In the genomic region with DNA sequence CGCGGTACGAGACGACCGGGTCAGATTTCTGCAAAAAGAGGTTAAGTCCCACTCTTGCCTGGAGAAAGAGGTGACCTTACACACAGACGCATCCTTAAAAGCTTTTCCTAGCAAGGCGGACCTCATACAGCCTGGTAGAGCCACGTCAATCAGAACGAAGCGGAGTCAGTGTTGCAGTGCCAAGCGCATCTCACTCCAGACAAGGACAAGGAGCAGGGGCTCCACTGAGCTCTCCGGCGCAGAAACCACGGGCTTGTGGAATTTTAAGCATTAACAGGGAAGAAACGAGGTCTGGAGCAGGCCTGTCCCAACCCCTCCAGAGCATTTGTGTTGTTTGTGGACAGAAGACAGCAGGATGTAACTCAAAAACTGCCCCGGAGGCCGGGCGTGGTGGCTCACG, we compare ENCODE assay signal across 2 cellular contexts.
TF ChIP-seq lines count a peak whose summit lies in the region.

No MANE protein-coding gene starts in this region.

TF ChIP-seq in HEK293, 187 proteins besides CTCF, POLR2A, EP300 and RAD21:
- TF ChIP-seq ZNF37A (tag by site-specific recombination; IDR thresholded peaks at IDR 0.05) (no peak), ZNF514 (tag by site-specific recombination; IDR thresholded peaks at IDR 0.05) (no peak), ZNF354C (tag by site-specific recombination; IDR thresholded peaks at IDR 0.05; ENCODE audit: borderline replicate concordance, low read depth) (no peak), ZNF777 (tag by site-specific recombination; IDR thresholded peaks at IDR 0.05; ENCODE audit: borderline replicate concordance) (no peak), ZNF600 (tag by site-specific recombination; IDR thresholded peaks at IDR 0.05) (peak; percentile 36; the same call in 1 of the 2 replicates), KLF9 (tag by site-specific recombination; IDR thresholded peaks at IDR 0.05; ENCODE audit: low read depth) (no peak), ZNF76 (tag by site-specific recombination; IDR thresholded peaks at IDR 0.05; ENCODE audit: borderline replicate concordance, low read depth) (no peak)
- TF ChIP-seq, protein P1, sequence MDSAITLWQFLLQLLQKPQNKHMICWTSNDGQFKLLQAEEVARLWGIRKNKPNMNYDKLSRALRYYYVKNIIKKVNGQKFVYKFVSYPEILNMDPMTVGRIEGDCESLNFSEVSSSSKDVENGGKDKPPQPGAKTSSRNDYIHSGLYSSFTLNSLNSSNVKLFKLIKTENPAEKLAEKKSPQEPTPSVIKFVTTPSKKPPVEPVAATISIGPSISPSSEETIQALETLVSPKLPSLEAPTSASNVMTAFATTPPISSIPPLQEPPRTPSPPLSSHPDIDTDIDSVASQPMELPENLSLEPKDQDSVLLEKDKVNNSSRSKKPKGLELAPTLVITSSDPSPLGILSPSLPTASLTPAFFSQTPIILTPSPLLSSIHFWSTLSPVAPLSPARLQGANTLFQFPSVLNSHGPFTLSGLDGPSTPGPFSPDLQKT (IDR thresholded peaks at IDR 0.05; ENCODE audit: borderline replicate concordance, low read depth, low read length), result no peak

TF ChIP-seq in H1, 55 proteins besides CTCF, POLR2A, EP300 and RAD21:
- TF ChIP-seq TCF12 (IDR thresholded peaks at IDR 0.05; ENCODE audit: low read depth, low read length), result no peak
- TF ChIP-seq YY1 (IDR thresholded peaks at IDR 0.05; ENCODE audit: low read depth, low read length), result no peak
- TF ChIP-seq, protein P2, sequence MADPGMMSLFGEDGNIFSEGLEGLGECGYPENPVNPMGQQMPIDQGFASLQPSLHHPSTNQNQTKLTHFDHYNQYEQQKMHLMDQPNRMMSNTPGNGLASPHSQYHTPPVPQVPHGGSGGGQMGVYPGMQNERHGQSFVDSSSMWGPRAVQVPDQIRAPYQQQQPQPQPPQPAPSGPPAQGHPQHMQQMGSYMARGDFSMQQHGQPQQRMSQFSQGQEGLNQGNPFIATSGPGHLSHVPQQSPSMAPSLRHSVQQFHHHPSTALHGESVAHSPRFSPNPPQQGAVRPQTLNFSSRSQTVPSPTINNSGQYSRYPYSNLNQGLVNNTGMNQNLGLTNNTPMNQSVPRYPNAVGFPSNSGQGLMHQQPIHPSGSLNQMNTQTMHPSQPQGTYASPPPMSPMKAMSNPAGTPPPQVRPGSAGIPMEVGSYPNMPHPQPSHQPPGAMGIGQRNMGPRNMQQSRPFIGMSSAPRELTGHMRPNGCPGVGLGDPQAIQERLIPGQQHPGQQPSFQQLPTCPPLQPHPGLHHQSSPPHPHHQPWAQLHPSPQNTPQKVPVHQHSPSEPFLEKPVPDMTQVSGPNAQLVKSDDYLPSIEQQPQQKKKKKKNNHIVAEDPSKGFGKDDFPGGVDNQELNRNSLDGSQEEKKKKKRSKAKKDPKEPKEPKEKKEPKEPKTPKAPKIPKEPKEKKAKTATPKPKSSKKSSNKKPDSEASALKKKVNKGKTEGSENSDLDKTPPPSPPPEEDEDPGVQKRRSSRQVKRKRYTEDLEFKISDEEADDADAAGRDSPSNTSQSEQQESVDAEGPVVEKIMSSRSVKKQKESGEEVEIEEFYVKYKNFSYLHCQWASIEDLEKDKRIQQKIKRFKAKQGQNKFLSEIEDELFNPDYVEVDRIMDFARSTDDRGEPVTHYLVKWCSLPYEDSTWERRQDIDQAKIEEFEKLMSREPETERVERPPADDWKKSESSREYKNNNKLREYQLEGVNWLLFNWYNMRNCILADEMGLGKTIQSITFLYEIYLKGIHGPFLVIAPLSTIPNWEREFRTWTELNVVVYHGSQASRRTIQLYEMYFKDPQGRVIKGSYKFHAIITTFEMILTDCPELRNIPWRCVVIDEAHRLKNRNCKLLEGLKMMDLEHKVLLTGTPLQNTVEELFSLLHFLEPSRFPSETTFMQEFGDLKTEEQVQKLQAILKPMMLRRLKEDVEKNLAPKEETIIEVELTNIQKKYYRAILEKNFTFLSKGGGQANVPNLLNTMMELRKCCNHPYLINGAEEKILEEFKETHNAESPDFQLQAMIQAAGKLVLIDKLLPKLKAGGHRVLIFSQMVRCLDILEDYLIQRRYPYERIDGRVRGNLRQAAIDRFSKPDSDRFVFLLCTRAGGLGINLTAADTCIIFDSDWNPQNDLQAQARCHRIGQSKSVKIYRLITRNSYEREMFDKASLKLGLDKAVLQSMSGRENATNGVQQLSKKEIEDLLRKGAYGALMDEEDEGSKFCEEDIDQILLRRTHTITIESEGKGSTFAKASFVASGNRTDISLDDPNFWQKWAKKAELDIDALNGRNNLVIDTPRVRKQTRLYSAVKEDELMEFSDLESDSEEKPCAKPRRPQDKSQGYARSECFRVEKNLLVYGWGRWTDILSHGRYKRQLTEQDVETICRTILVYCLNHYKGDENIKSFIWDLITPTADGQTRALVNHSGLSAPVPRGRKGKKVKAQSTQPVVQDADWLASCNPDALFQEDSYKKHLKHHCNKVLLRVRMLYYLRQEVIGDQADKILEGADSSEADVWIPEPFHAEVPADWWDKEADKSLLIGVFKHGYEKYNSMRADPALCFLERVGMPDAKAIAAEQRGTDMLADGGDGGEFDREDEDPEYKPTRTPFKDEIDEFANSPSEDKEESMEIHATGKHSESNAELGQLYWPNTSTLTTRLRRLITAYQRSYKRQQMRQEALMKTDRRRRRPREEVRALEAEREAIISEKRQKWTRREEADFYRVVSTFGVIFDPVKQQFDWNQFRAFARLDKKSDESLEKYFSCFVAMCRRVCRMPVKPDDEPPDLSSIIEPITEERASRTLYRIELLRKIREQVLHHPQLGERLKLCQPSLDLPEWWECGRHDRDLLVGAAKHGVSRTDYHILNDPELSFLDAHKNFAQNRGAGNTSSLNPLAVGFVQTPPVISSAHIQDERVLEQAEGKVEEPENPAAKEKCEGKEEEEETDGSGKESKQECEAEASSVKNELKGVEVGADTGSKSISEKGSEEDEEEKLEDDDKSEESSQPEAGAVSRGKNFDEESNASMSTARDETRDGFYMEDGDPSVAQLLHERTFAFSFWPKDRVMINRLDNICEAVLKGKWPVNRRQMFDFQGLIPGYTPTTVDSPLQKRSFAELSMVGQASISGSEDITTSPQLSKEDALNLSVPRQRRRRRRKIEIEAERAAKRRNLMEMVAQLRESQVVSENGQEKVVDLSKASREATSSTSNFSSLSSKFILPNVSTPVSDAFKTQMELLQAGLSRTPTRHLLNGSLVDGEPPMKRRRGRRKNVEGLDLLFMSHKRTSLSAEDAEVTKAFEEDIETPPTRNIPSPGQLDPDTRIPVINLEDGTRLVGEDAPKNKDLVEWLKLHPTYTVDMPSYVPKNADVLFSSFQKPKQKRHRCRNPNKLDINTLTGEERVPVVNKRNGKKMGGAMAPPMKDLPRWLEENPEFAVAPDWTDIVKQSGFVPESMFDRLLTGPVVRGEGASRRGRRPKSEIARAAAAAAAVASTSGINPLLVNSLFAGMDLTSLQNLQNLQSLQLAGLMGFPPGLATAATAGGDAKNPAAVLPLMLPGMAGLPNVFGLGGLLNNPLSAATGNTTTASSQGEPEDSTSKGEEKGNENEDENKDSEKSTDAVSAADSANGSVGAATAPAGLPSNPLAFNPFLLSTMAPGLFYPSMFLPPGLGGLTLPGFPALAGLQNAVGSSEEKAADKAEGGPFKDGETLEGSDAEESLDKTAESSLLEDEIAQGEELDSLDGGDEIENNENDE (IDR thresholded peaks at IDR 0.05; ENCODE audit: insufficient replicate concordance, low read length), result no peak
- no peak for TF ChIP-seq MAFK (IDR thresholded peaks at IDR 0.05; ENCODE audit: low read depth, low read length)
- TF ChIP-seq, protein P3, sequence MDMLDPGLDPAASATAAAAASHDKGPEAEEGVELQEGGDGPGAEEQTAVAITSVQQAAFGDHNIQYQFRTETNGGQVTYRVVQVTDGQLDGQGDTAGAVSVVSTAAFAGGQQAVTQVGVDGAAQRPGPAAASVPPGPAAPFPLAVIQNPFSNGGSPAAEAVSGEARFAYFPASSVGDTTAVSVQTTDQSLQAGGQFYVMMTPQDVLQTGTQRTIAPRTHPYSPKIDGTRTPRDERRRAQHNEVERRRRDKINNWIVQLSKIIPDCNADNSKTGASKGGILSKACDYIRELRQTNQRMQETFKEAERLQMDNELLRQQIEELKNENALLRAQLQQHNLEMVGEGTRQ (IDR thresholded peaks at IDR 0.05; ENCODE audit: low read length), result no peak
- TF ChIP-seq CHD2 (IDR thresholded peaks at IDR 0.05; ENCODE audit: low read length), result no peak
